12 cellular contexts compared by ENCODE assay signal in genomic region chr6:81995548-81996289, GRCh38.
DNase-seq lines count a peak whose midpoint lies in the region; ATAC-seq, FAIRE-seq and TF ChIP-seq lines count a peak whose summit lies in the region.
"Had no signal": no experiment of that assay in that cellular context is flagged by ENCODE, and none has a peak within 500 bp of the region (broad histone marks: within the 10 kb centered on the region; RNA-seq: fewer than 3 reads in every experiment).

No MANE protein-coding gene starts in this region.

- BruUV-seq in HepG2 (replicated peaks; lab: Mats Ljungman, UMichigan) = no TSS peak

- H2AFZ ChIP-seq in OCI-LY3 (ENCODE audit: low read depth, low read length) (no peak overlapping the region), HepG2 (ENCODE audit: low read length) (no peak overlapping the region)

- CTCF ChIA-PET in HepG2 (lab: Yijun Ruan, JAX; ENCODE audit: low intra/inter-chr PET ratio, low total read pairs) = no interaction called here

- H4K20me1 ChIP-seq in OCI-LY3 (ENCODE audit: insufficient read depth, low read length) (no peaks in the 10 kb centered on the region), HepG2 (ENCODE audit: insufficient read depth, low read length) (no peaks in the 10 kb centered on the region)

- H3K27me3 ChIP-seq in OCI-LY3 (ENCODE audit: low read depth, low read length) = no peaks in the 10 kb centered on the region
- no peaks in the 10 kb centered on the region for H3K27me3 ChIP-seq in skeletal muscle satellite cell (ENCODE audit: control insufficient read depth, insufficient read depth, low read length)
- H3K27me3 ChIP-seq in HepG2 (ENCODE audit: control insufficient read depth in 1 of 2, insufficient read depth in 2 of 2, low read length in 2 of 2) = no peaks in the 10 kb centered on the region
- H3K27me3 ChIP-seq in gastroesophageal sphincter = no peaks in the 10 kb centered on the region
- H3K27me3 ChIP-seq: upper lobe of right lung had no signal

- H3K36me3 ChIP-seq in OCI-LY3 (replicated peaks; ENCODE audit: low read depth, low read length) (no peaks in the 10 kb centered on the region), skeletal muscle satellite cell (ENCODE audit: insufficient read depth, low read length) (no peaks in the 10 kb centered on the region), HepG2 (replicated peaks in 1 of 2; ENCODE audit: control insufficient read depth in 1 of 2, insufficient read depth in 2 of 2, low read length in 2 of 2) (no peaks in the 10 kb centered on the region), gastroesophageal sphincter (no peaks in the 10 kb centered on the region)
- H3K36me3 ChIP-seq: upper lobe of right lung had no signal

- H3K4me3 ChIP-seq in OCI-LY3 (ENCODE audit: low read length) (no peak overlapping the region), epithelial cell of esophagus (ENCODE audit: low read length) (no peak overlapping the region), skeletal muscle satellite cell (ENCODE audit: low read length) (peak overlapping the region; percentile 4), HepG2 (replicated peaks in 1 of 3; ENCODE audit: insufficient read depth in 1 of 3, low read depth in 2 of 3, low read length in 3 of 3) (no peak overlapping the region), gastroesophageal sphincter (no peak overlapping the region)
- H3K4me3 ChIP-seq: lung, upper lobe of right lung had no signal

- DNase-seq in H4 (ENCODE audit: low spot score) (peak; percentile 10), epithelial cell of esophagus (ENCODE audit: low read depth) (peak; percentile 79), left colon (no peak), HepG2 (ENCODE audit: low spot score) (no peak)
- DNase-seq: activated CD8-positive, alpha-beta memory T cell treated with anti-CD3 and anti-CD28 coated beads, Interleukin-2, amount 50 U/mL, for 48 hours; foreskin melanocyte; upper lobe of right lung had no signal

- peak overlapping the region; percentile 59; the same call in 1 of the 2 replicates for H3K27ac ChIP-seq in OCI-LY3 (ENCODE audit: low read length)
- H3K27ac ChIP-seq in HepG2 (ENCODE audit: extremely low read length, insufficient read depth, low read length) = no peak overlapping the region
- H3K27ac ChIP-seq in gastroesophageal sphincter = no peak overlapping the region
- H3K27ac ChIP-seq: upper lobe of right lung had no signal

- H3K4me1 ChIP-seq in OCI-LY3 (ENCODE audit: low read length) = peaks cover 32% of the 10 kb centered on the region
- H3K4me1 ChIP-seq in skeletal muscle satellite cell (ENCODE audit: control insufficient read depth, insufficient read depth, low read length) = peaks cover 46% of the 10 kb centered on the region
- peaks cover 29% of the 10 kb centered on the region for H3K4me1 ChIP-seq in HepG2 (ENCODE audit: insufficient read depth, low read length)
- H3K4me1 ChIP-seq in gastroesophageal sphincter = no peaks in the 10 kb centered on the region
- H3K4me1 ChIP-seq: upper lobe of right lung had no signal

- no peak for FAIRE-seq in HepG2 (lab: Jason Lieb, UNC)

- TF ChIP-seq EP300 in HepG2 (IDR thresholded peaks at IDR 0.05; ENCODE audit: low read depth in 2 of 2, low read length in 2 of 2) (no peak), HepG2 (CRISPR knock-in tag; IDR thresholded peaks at IDR 0.05; ENCODE audit: borderline replicate concordance) (no peak), gastroesophageal sphincter (IDR thresholded peaks at IDR 0.05) (no peak)

- intact Hi-C loops in left colon (cut with DNase I, micrococcal nuclease) = no loop called here
- intact Hi-C loops in HepG2 (cut with micrococcal nuclease; ENCODE audit: unreplicated experiment) = no loop called here

- H3K9ac ChIP-seq in OCI-LY3 (ENCODE audit: low read length) = no peak overlapping the region
- H3K9ac ChIP-seq in skeletal muscle satellite cell (ENCODE audit: low read depth, low read length) = peak overlapping the region; percentile 93
- H3K9ac ChIP-seq in HepG2 (ENCODE audit: insufficient read depth, low read depth, low read length) = no peak overlapping the region

- POLR2A ChIA-PET in HepG2 (lab: Yijun Ruan, JAX) = no interaction called here

- no peak for TF ChIP-seq RAD21 in HepG2 (CRISPR knock-in tag; IDR thresholded peaks at IDR 0.05)

- H3K9me3 ChIP-seq in OCI-LY3 (ENCODE audit: insufficient read depth, low read length) = no peaks in the 10 kb centered on the region
- H3K9me3 ChIP-seq in skeletal muscle satellite cell (replicated peaks; ENCODE audit: low read length) = no peaks in the 10 kb centered on the region
- H3K9me3 ChIP-seq in HepG2 (ENCODE audit: low read length) = no peaks in the 10 kb centered on the region
- H3K9me3 ChIP-seq in gastroesophageal sphincter = no peaks in the 10 kb centered on the region
- H3K9me3 ChIP-seq: upper lobe of right lung had no signal

- in situ Hi-C loops in HepG2 (cut with HindIII; ENCODE audit: extremely low pct_ligation_motif_present, low pct_unique_long_range_greater_than_20kb) = loop anchor here (5.0 kb wide), 1 partner anchor 243 kb away; the partner anchor contains the start of gene TENT5A

- 25% methylated on average over 1 of the region's 1 CpG for WGBS in HepG2 (ENCODE audit: low lambda C conversion rate)
- 45 to 67% methylated on average over 1 of the region's 1 CpG for WGBS in gastroesophageal sphincter (ENCODE audit: low coverage in 1 of 2), 2 donors

- TF ChIP-seq CTCF in OCI-LY3 (IDR thresholded peaks at IDR 0.05; ENCODE audit: low read depth, low read length) (no peak), epithelial cell of esophagus (IDR thresholded peaks at IDR 0.05; ENCODE audit: insufficient read depth, low read depth, low read length, missing control alignments) (no peak), HepG2 (CRISPR knock-in tag; IDR thresholded peaks at IDR 0.05) (no peak), gastroesophageal sphincter (IDR thresholded peaks at IDR 0.05) (no peak)

- H3K79me2 ChIP-seq in OCI-LY3 (ENCODE audit: low read length) (no peaks in the 10 kb centered on the region), HepG2 (ENCODE audit: insufficient read depth, low read length) (no peaks in the 10 kb centered on the region)

- no peak for TF ChIP-seq POLR2A in HepG2 (IDR thresholded peaks at IDR 0.05; ENCODE audit: insufficient read depth in 1 of 2, low read depth in 2 of 2, low read length in 2 of 2)
- no peak for TF ChIP-seq POLR2A in gastroesophageal sphincter (IDR thresholded peaks at IDR 0.05)

- no peak for ATAC-seq in left colon
- no peak for ATAC-seq in HepG2
- no peak for ATAC-seq in gastroesophageal sphincter
- ATAC-seq in GM18498 (IDR thresholded peaks at IDR 0.05; ENCODE audit: unreplicated experiment) = no peak
- ATAC-seq: upper lobe of right lung had no signal

- H3K4me2 ChIP-seq in OCI-LY3 (ENCODE audit: low read length) = peak overlapping the region; percentile 40
- peak overlapping the region; percentile 76 for H3K4me2 ChIP-seq in skeletal muscle satellite cell (ENCODE audit: low read length)
- H3K4me2 ChIP-seq in HepG2 (ENCODE audit: low read depth, low read length) = no peak overlapping the region

TF ChIP-seq in HepG2, 621 proteins besides CTCF, POLR2A, EP300 and RAD21 (continues in another document):
- TF ChIP-seq ZNF546 (CRISPR knock-in tag; conservative IDR thresholded peaks at IDR 0.05) (no peak), ZNF547 (CRISPR knock-in tag; IDR thresholded peaks at IDR 0.05) (no peak), ZNF280B (CRISPR knock-in tag; IDR thresholded peaks at IDR 0.05; ENCODE audit: borderline replicate concordance) (no peak), IKZF1 (IDR thresholded peaks at IDR 0.05) (no peak), TERF1 (CRISPR knock-in tag; IDR thresholded peaks at IDR 0.05) (no peak), GATAD1 (CRISPR knock-in tag; IDR thresholded peaks at IDR 0.05) (no peak), ZNF280D (CRISPR knock-in tag; IDR thresholded peaks at IDR 0.05) (no peak), ZNF782 (CRISPR knock-in tag; IDR thresholded peaks at IDR 0.05; ENCODE audit: borderline replicate concordance) (no peak)

Comparison
In these comparisons a context has a peak if more than half of its experiments do, and no peak if none do; other contexts are left out.
1. DNase-seq: peak in H4 (single experiment) and epithelial cell of esophagus (single experiment); none in left colon (0 of 2) and HepG2 (single experiment).